In the genomic region with DNA sequence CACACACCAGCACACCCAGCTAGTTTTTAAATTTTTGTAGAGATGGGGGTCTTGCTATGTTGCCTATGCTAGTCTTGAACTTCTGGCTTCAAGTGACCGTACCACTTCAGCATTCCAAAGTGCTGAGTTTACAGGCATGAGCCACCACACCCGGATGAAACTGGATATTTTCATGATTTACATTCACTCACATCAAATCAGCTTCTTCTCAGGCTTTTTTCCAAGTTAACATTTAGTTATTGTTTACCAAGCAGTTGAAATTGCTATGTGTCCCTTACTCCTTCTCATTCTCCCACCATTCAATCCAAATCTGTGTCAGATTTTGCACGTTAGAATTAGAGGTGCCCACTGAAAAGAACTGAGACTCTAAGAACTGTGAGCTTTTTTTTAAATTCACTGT, we compare ENCODE assay signal across 10 cellular contexts. TPM values are rescaled to one million over a fixed set of nuclear protein-coding genes. Genes with fewer than 3 reads are reported as not detected.
DNase-seq lines count a peak whose midpoint lies in the region; ATAC-seq and TF ChIP-seq lines count a peak whose summit lies in the region.
"Had no signal": no experiment of that assay in that cellular context is flagged by ENCODE, and none has a peak within 500 bp of the region (broad histone marks: within the 10 kb centered on the region; RNA-seq: fewer than 3 reads in every experiment).

No MANE protein-coding gene starts in this region.

- no peaks in the 10 kb centered on the region; the same call in 1 of the 2 replicates for H3K79me2 ChIP-seq in OCI-LY7 (ENCODE audit: insufficient read depth, low read depth, low read length)
- H3K79me2 ChIP-seq in osteoblast (ENCODE audit: insufficient read depth, low read length), result no peaks in the 10 kb centered on the region

- no peak overlapping the region for H3K27ac ChIP-seq in CD4-positive, CD25-positive, alpha-beta regulatory T cell (ENCODE audit: insufficient read depth, low read length, poor library complexity, severe bottlenecking)
- H3K27ac ChIP-seq in OCI-LY7 (ENCODE audit: low read depth, low read length, poor library complexity, severe bottlenecking), result peak overlapping the region; percentile 41
- peak overlapping the region in 53 of 59 donors; percentile 19 to 84 (median 70) for H3K27ac ChIP-seq in dorsolateral prefrontal cortex
- H3K27ac ChIP-seq in osteoblast (ENCODE audit: low read depth, low read length), result peak overlapping the region; percentile 93

- H3K4me3 ChIP-seq in CD4-positive, CD25-positive, alpha-beta regulatory T cell (ENCODE audit: low read depth, low read length), result no peak overlapping the region
- H3K4me3 ChIP-seq in OCI-LY7 (ENCODE audit: low read depth, low read length, poor library complexity, severe bottlenecking), result no peak overlapping the region
- H3K4me3 ChIP-seq in dorsolateral prefrontal cortex, result no peak overlapping the region
- peak overlapping the region; percentile 38 for H3K4me3 ChIP-seq in osteoblast (ENCODE audit: insufficient read depth, low read length)

- CTCF ChIA-PET in OCI-LY7 (lab: Charles Lee; ENCODE audit: unreplicated experiment), result no interaction called here

- peak overlapping the region; percentile 59 to 82 (median 74) for H3K27ac Mint-ChIP-seq in CD4-positive, CD25-positive, alpha-beta regulatory T cell

- POLR2A ChIA-PET in OCI-LY7 (lab: Charles Lee), result interaction anchor here (1.1 to 3.8 kb wide), 3 partner anchors 9 to 19 kb away, joined by 3 to 17 read pairs (median 3); no protein-coding TSS in a partner anchor

- H3K9me2 ChIP-seq in OCI-LY7 (ENCODE audit: insufficient read depth, low read length), result no peaks in the 10 kb centered on the region

- H3K36me3 ChIP-seq in CD4-positive, CD25-positive, alpha-beta regulatory T cell (ENCODE audit: control insufficient read depth, insufficient read depth, low read length), result peaks cover 8% of the 10 kb centered on the region
- peaks cover 45% of the 10 kb centered on the region for H3K36me3 ChIP-seq in OCI-LY7 (ENCODE audit: insufficient read depth, low read length)
- peaks cover 10% of the 10 kb centered on the region for H3K36me3 ChIP-seq in osteoblast (ENCODE audit: insufficient read depth, low read length)

- no peak for ATAC-seq in CD4-positive, CD25-positive, alpha-beta regulatory T cell (ENCODE audit: low read depth in 2 of 2)
- no peak for ATAC-seq in GM18861 (IDR thresholded peaks at IDR 0.05; ENCODE audit: unreplicated experiment)
- ATAC-seq in activated T-cell treated with anti-CD3 and anti-CD28 coated beads, Interleukin-2, amount 50 U/mL, for 4 hours, result no peak

- H3K4me1 Mint-ChIP-seq in CD4-positive, CD25-positive, alpha-beta regulatory T cell, result peaks cover 0 to 12% (median 10%) of the 10 kb centered on the region in 4 donors
- H3K4me1 Mint-ChIP-seq in activated T-cell treated with anti-CD3 and anti-CD28 coated beads, Interleukin-2, amount 50 U/mL, for 4 hours (ENCODE audit: low read depth), result peaks cover 13% of the 10 kb centered on the region

- H3K9me3 ChIP-seq in CD4-positive, CD25-positive, alpha-beta regulatory T cell (ENCODE audit: control insufficient read depth in 2 of 2, low read length in 2 of 2), result no peaks in the 10 kb centered on the region
- H3K9me3 ChIP-seq in OCI-LY7 (ENCODE audit: low read length) (no peaks in the 10 kb centered on the region), osteoblast (ENCODE audit: low read depth, low read length) (no peaks in the 10 kb centered on the region)

- H3K4me1 ChIP-seq in CD4-positive, CD25-positive, alpha-beta regulatory T cell (ENCODE audit: control insufficient read depth, insufficient read depth, low read length, poor library complexity, severe bottlenecking), result no peaks in the 10 kb centered on the region
- H3K4me1 ChIP-seq in OCI-LY7 (ENCODE audit: insufficient read depth, low read length, poor library complexity, severe bottlenecking) (peaks cover 25% of the 10 kb centered on the region), osteoblast (ENCODE audit: insufficient read depth, low read length) (peaks cover 44% of the 10 kb centered on the region)

- intact Hi-C loops in OCI-LY7 (cut with micrococcal nuclease; ENCODE audit: unreplicated experiment), result no loop called here
- intact Hi-C loops in dorsolateral prefrontal cortex (cut with DNase I), result no loop called here

- TF ChIP-seq CTCF in OCI-LY7 (conservative IDR thresholded peaks at IDR 0.05; ENCODE audit: low read length) (no peak), dorsolateral prefrontal cortex (IDR thresholded peaks at IDR 0.05 in 54 of 56, conservative IDR thresholded peaks at IDR 0.05 in 2 of 56; ENCODE audit: low read depth in 1 of 56, partially characterized antibody in 56 of 56) (no peak), osteoblast (IDR thresholded peaks at IDR 0.05; ENCODE audit: extremely low read depth, low read depth, low read length) (no peak)

- H3K27me3 ChIP-seq in CD4-positive, CD25-positive, alpha-beta regulatory T cell (ENCODE audit: control insufficient read depth, insufficient read depth, low read length), result no peaks in the 10 kb centered on the region
- no peaks in the 10 kb centered on the region for H3K27me3 ChIP-seq in dorsolateral prefrontal cortex
- no peaks in the 10 kb centered on the region for H3K27me3 ChIP-seq in osteoblast (ENCODE audit: insufficient read depth, low read length)

- H3K9me3 Mint-ChIP-seq in CD4-positive, CD25-positive, alpha-beta regulatory T cell, result no peaks in the 10 kb centered on the region
- H3K9me3 Mint-ChIP-seq in activated T-cell treated with anti-CD3 and anti-CD28 coated beads, Interleukin-2, amount 50 U/mL, for 4 hours, result no peaks in the 10 kb centered on the region

- H2AFZ ChIP-seq in OCI-LY7 (ENCODE audit: low read length), result no peak overlapping the region
- H2AFZ ChIP-seq in osteoblast (ENCODE audit: low read length), result no peak overlapping the region

- peaks cover 5% of the 10 kb centered on the region for H3K36me3 Mint-ChIP-seq in CD4-positive, CD25-positive, alpha-beta regulatory T cell
- peaks cover 5% of the 10 kb centered on the region for H3K36me3 Mint-ChIP-seq in activated T-cell treated with anti-CD3 and anti-CD28 coated beads, Interleukin-2, amount 50 U/mL, for 4 hours (ENCODE audit: insufficient read depth)

- no peaks in the 10 kb centered on the region for H3K27me3 Mint-ChIP-seq in CD4-positive, CD25-positive, alpha-beta regulatory T cell
- H3K27me3 Mint-ChIP-seq in activated T-cell treated with anti-CD3 and anti-CD28 coated beads, Interleukin-2, amount 50 U/mL, for 4 hours (ENCODE audit: low read depth), result no peaks in the 10 kb centered on the region

- no peak overlapping the region for H3K4me3 Mint-ChIP-seq in CD4-positive, CD25-positive, alpha-beta regulatory T cell
- H3K4me3 Mint-ChIP-seq in activated T-cell treated with anti-CD3 and anti-CD28 coated beads, Interleukin-2, amount 50 U/mL, for 4 hours, result no peak overlapping the region

- no peaks in the 10 kb centered on the region for H4K20me1 ChIP-seq in OCI-LY7 (ENCODE audit: insufficient read depth, low read length)
- no peaks in the 10 kb centered on the region for H4K20me1 ChIP-seq in osteoblast (ENCODE audit: insufficient read depth, low read length)

- no peak overlapping the region for H3K4me2 ChIP-seq in OCI-LY7 (ENCODE audit: low read length)
- peak overlapping the region; percentile 58 for H3K4me2 ChIP-seq in osteoblast (ENCODE audit: insufficient read depth, low read length)

- no peak for DNase-seq in CD4-positive, CD25-positive, alpha-beta regulatory T cell
- DNase-seq in OCI-LY7 (ENCODE audit: low spot score) (no peak), dorsolateral prefrontal cortex (no peak), osteoblast (ENCODE audit: insufficient read length, low spot score, missing footprints) (no peak), OCI-M1 (lab: John Stamatoyannopoulos, UW) (no peak), KBM-7 (no peak)
- no peak for DNase-seq in activated T-cell treated with anti-CD3 and anti-CD28 coated beads, Interleukin-2, amount 50 U/mL, for 4 hours
- DNase-seq: activated gamma-delta T cell had no signal

- no TSS peak for BruUV-seq in OCI-LY7 (replicated peaks; lab: Mats Ljungman, UMichigan)

- in situ Hi-C loops in KBM-7 (cut with MboI; ENCODE audit: low pct_unique_long_range_greater_than_20kb, low sequenced_read_pairs), result no loop called here

RNA-seq across cellular contexts. Expression of a gene that starts 18.3 kb away (rescaled TPM):
- total RNA-seq in CD4-positive, CD25-positive, alpha-beta regulatory T cell, result 55.8 TPM
- 10 to 100 TPM; 25.0 to 32.1 (median 29.0) TPM for polyA plus RNA-seq in CD4-positive, CD25-positive, alpha-beta regulatory T cell
- 15.9 and 17.2 TPM in 2 replicates for total RNA-seq in OCI-LY7 (2014; rRNA removed; shearing (Covaris generic))
- total RNA-seq in OCI-LY7 (2022) (20.8 and 21.0 TPM in 2 replicates), dorsolateral prefrontal cortex (10 to 100 TPM; 13.3 to 34.9 (median 21.2) TPM), osteoblast (36.9 and 39.5 TPM in 2 replicates)
- total RNA-seq in activated T-cell treated with anti-CD3 and anti-CD28 coated beads, Interleukin-2, amount 50 U/mL, for 4 hours, result 10 to 100 TPM; 15.6 to 25.0 (median 17.9) TPM

RNA-seq across cellular contexts. Expression of a gene that starts 33.4 kb away (rescaled TPM):
- total RNA-seq in CD4-positive, CD25-positive, alpha-beta regulatory T cell, result 29.7 TPM
- polyA plus RNA-seq in CD4-positive, CD25-positive, alpha-beta regulatory T cell, result 10 to 100 TPM; 14.4 to 34.1 (median 18.7) TPM
- 41.6 and 41.8 TPM in 2 replicates for total RNA-seq in OCI-LY7 (2014; rRNA removed; shearing (Covaris generic))
- total RNA-seq in OCI-LY7 (2022) (56.8 and 60.8 TPM in 2 replicates), dorsolateral prefrontal cortex (100 to 1,000 TPM; 201 to 462 (median 357) TPM), osteoblast (33.3 and 34.5 TPM in 2 replicates)
- 1 to 10 TPM; 4.6 to 8.0 (median 5.4) TPM for total RNA-seq in activated T-cell treated with anti-CD3 and anti-CD28 coated beads, Interleukin-2, amount 50 U/mL, for 4 hours

RNA-seq across cellular contexts. Expression of a gene that starts 35.8 kb away (rescaled TPM):
- total RNA-seq in CD4-positive, CD25-positive, alpha-beta regulatory T cell, result 105 TPM
- 10 to 100 TPM; 22.3 to 35.3 (median 26.3) TPM for polyA plus RNA-seq in CD4-positive, CD25-positive, alpha-beta regulatory T cell
- 44.9 and 46.0 TPM in 2 replicates for total RNA-seq in OCI-LY7 (2014; rRNA removed; shearing (Covaris generic))
- total RNA-seq in OCI-LY7 (2022) (78.0 and 80.0 TPM in 2 replicates), dorsolateral prefrontal cortex (100 to 1,000 TPM in 1 of 120 experiments, 10 to 100 TPM in 119; 52.2 to 105 (median 72.7) TPM), osteoblast (39.4 and 44.2 TPM in 2 replicates)
- 10 to 100 TPM; 42.6 to 48.4 (median 47.8) TPM for total RNA-seq in activated T-cell treated with anti-CD3 and anti-CD28 coated beads, Interleukin-2, amount 50 U/mL, for 4 hours

RNA-seq across cellular contexts. Expression of a gene that starts 41.4 kb away (rescaled TPM):
- 60.1 TPM for total RNA-seq in CD4-positive, CD25-positive, alpha-beta regulatory T cell
- polyA plus RNA-seq in CD4-positive, CD25-positive, alpha-beta regulatory T cell, result 10 to 100 TPM in 1 of 4 donors, 1 to 10 TPM in 3; 7.4 to 10.8 (median 8.3) TPM
- total RNA-seq in OCI-LY7 (2014; rRNA removed; shearing (Covaris generic)), result 84.6 and 88.9 TPM in 2 replicates
- total RNA-seq in OCI-LY7 (2022), result 121 and 127 TPM in 2 replicates
- total RNA-seq in dorsolateral prefrontal cortex, result 10 to 100 TPM; 33.7 to 80.2 (median 50.9) TPM
- total RNA-seq in osteoblast, result 32.7 and 37.3 TPM in 2 replicates
- 10 to 100 TPM; 32.2 to 38.3 (median 37.9) TPM for total RNA-seq in activated T-cell treated with anti-CD3 and anti-CD28 coated beads, Interleukin-2, amount 50 U/mL, for 4 hours

RNA-seq across cellular contexts. Expression of a gene that starts 48.6 kb away (rescaled TPM):
- total RNA-seq in CD4-positive, CD25-positive, alpha-beta regulatory T cell, result not detected
- 1 to 10 TPM in 1 of 4 donors, under 1 TPM in 1, not detected in 2; 0.32 to 1.4 TPM for polyA plus RNA-seq in CD4-positive, CD25-positive, alpha-beta regulatory T cell
- 3.0 TPM in 1 of 2 replicates, not detected in the other for total RNA-seq in OCI-LY7 (2014; rRNA removed; shearing (Covaris generic))
- total RNA-seq in OCI-LY7 (2022) (0.34 TPM in 1 of 2 replicates, not detected in the other), dorsolateral prefrontal cortex (not detected), osteoblast (not detected in 2 replicates)
- not detected for total RNA-seq in activated T-cell treated with anti-CD3 and anti-CD28 coated beads, Interleukin-2, amount 50 U/mL, for 4 hours
- total RNA-seq: urinary bladder had no signal
